In genomic region chr1:2533356-2533755, GRCh38 we compare ENCODE assay signal across 28 cellular contexts. TPM values are rescaled to one million over a fixed set of nuclear protein-coding genes. Genes with fewer than 3 reads are reported as not detected.
DNase-seq lines count a peak whose midpoint lies in the region; ATAC-seq and TF ChIP-seq lines count a peak whose summit lies in the region.
"Had no signal": no experiment of that assay in that cellular context is flagged by ENCODE, and none has a peak within 500 bp of the region (broad histone marks: within the 10 kb centered on the region; RNA-seq: fewer than 3 reads in every experiment).

No MANE protein-coding gene starts in this region.

- H3K9me3 ChIP-seq in MG63 = no peaks in the 10 kb centered on the region
- H3K9me3 ChIP-seq in naive thymus-derived CD4-positive, alpha-beta T cell (ENCODE audit: control insufficient read depth in 2 of 3, low read length in 3 of 3) = no peaks in the 10 kb centered on the region
- H3K9me3 ChIP-seq: pancreas, right lobe of liver, suprapubic skin had no signal

- peak overlapping the region in 2 of 3 experiments; percentile 32 to 45 for H3K4me3 Mint-ChIP-seq in nephron
- H3K4me3 Mint-ChIP-seq in naive thymus-derived CD4-positive, alpha-beta T cell = no peak overlapping the region
- H3K4me3 Mint-ChIP-seq: activated T-helper 1 cell treated with anti-CD3 and anti-CD28 coated beads, Interleukin-12 subunit alpha, Interleukin-12 subunit beta, Interleukin-2, Interleukin-4 antibody, amounts not matched to agents 30 ng/mL and 10 ng/mL and 1 ng/mL, durations not matched to agents 14 hours and 24 hours and 36 hours; stimulated activated effector memory CD8-positive, alpha-beta T cell treated with anti-CD3 and anti-CD28 coated beads, Interleukin-12 subunit alpha, Interleukin-12 subunit beta, amount 100 ng/mL, for 72 hours had no signal

- no peak overlapping the region for H3K27ac ChIP-seq in naive thymus-derived CD4-positive, alpha-beta T cell (ENCODE audit: low read depth, low read length)
- H3K27ac ChIP-seq: brain microvascular endothelial cell, coronary artery, pancreas, right lobe of liver had no signal

- peaks cover 9 to 10% of the 10 kb centered on the region in 2 donors for H3K4me1 ChIP-seq in naive thymus-derived CD4-positive, alpha-beta T cell (ENCODE audit: control insufficient read depth in 2 of 2, insufficient read depth in 2 of 2, low read length in 2 of 2)

- peak overlapping the region in 1 of 3 experiments; percentile 48 for H3K27ac Mint-ChIP-seq in nephron
- H3K27ac Mint-ChIP-seq in naive thymus-derived CD4-positive, alpha-beta T cell = no peak overlapping the region
- H3K27ac Mint-ChIP-seq: activated naive CD4-positive, alpha-beta T cell treated with anti-CD3 and anti-CD28 coated beads, Interleukin-2, amount 50 U/mL, for 72 hours; activated T-helper 1 cell treated with anti-CD3 and anti-CD28 coated beads, Interleukin-12 subunit alpha, Interleukin-12 subunit beta, Interleukin-2, Interleukin-4 antibody, amounts not matched to agents 30 ng/mL and 10 ng/mL and 1 ng/mL, durations not matched to agents 14 hours and 24 hours and 36 hours; stimulated activated effector memory CD8-positive, alpha-beta T cell treated with anti-CD3 and anti-CD28 coated beads, Interleukin-12 subunit alpha, Interleukin-12 subunit beta, amount 100 ng/mL, for 72 hours had no signal

- ATAC-seq in naive thymus-derived CD4-positive, alpha-beta T cell = no peak
- ATAC-seq in HG03571 (IDR thresholded peaks at IDR 0.05; ENCODE audit: unreplicated experiment) = no peak
- ATAC-seq: activated naive CD4-positive, alpha-beta T cell treated with anti-CD3 and anti-CD28 coated beads, Interleukin-2, amount 50 U/mL, for 72 hours; pancreas; right lobe of liver; stimulated activated effector memory CD8-positive, alpha-beta T cell treated with anti-CD3 and anti-CD28 coated beads, Interleukin-12 subunit alpha, Interleukin-12 subunit beta, amount 100 ng/mL, for 72 hours had no signal

- H3K36me3 Mint-ChIP-seq in nephron (ENCODE audit: low read depth) = no peaks in the 10 kb centered on the region
- H3K36me3 Mint-ChIP-seq in naive thymus-derived CD4-positive, alpha-beta T cell = no peaks in the 10 kb centered on the region
- H3K36me3 Mint-ChIP-seq: activated naive CD4-positive, alpha-beta T cell treated with anti-CD3 and anti-CD28 coated beads, Interleukin-2, amount 50 U/mL, for 72 hours; stimulated activated effector memory CD8-positive, alpha-beta T cell treated with anti-CD3 and anti-CD28 coated beads, Interleukin-12 subunit alpha, Interleukin-12 subunit beta, amount 100 ng/mL, for 72 hours had no signal

- peaks cover 23% of the 10 kb centered on the region for H3K4me1 Mint-ChIP-seq in nephron
- peaks cover 0 to 13% (median 6%) of the 10 kb centered on the region in 7 donors for H3K4me1 Mint-ChIP-seq in naive thymus-derived CD4-positive, alpha-beta T cell
- H3K4me1 Mint-ChIP-seq: stimulated activated effector memory CD8-positive, alpha-beta T cell treated with anti-CD3 and anti-CD28 coated beads, Interleukin-12 subunit alpha, Interleukin-12 subunit beta, amount 100 ng/mL, for 72 hours had no signal

- intact Hi-C loops in naive thymus-derived CD4-positive, alpha-beta T cell (cut with micrococcal nuclease) = no loop called here
- intact Hi-C loops in posterior vena cava (cut with DNase I) = no loop called here

- H3K9me3 Mint-ChIP-seq in nephron = no peaks in the 10 kb centered on the region
- H3K9me3 Mint-ChIP-seq in naive thymus-derived CD4-positive, alpha-beta T cell = no peaks in the 10 kb centered on the region
- H3K9me3 Mint-ChIP-seq: activated naive CD4-positive, alpha-beta T cell treated with anti-CD3 and anti-CD28 coated beads, Interleukin-2, amount 50 U/mL, for 72 hours; activated T-helper 1 cell treated with anti-CD3 and anti-CD28 coated beads, Interleukin-12 subunit alpha, Interleukin-12 subunit beta, Interleukin-2, Interleukin-4 antibody, amounts not matched to agents 30 ng/mL and 10 ng/mL and 1 ng/mL, durations not matched to agents 14 hours and 24 hours and 36 hours; stimulated activated effector memory CD8-positive, alpha-beta T cell treated with anti-CD3 and anti-CD28 coated beads, Interleukin-12 subunit alpha, Interleukin-12 subunit beta, amount 100 ng/mL, for 72 hours had no signal

- CTCF ChIA-PET in naive thymus-derived CD4-positive, alpha-beta T cell (lab: Charles Lee) = no interaction called here

- DNase-seq in AG10803 (ENCODE audit: low read depth) = peak; percentile 35
- peak; percentile 48 for DNase-seq in MG63
- peak; percentile 16 for DNase-seq in dedifferentiated amniotic fluid mesenchymal stem cell (ENCODE audit: extremely low spot score)
- no peak for DNase-seq in NCI-H187 (lab: John Stamatoyannopoulos, UW)
- no peak for DNase-seq in naive thymus-derived CD4-positive, alpha-beta T cell
- no peak for DNase-seq in posterior vena cava (ENCODE audit: low spot score)
- DNase-seq: activated CD4-positive, alpha-beta T cell treated with anti-CD3 and anti-CD28 coated beads for 1 hour; brain microvascular endothelial cell; DMS 273 treated with DMSO at 0.1 percent for 48 hours; Karpas-422; kidney; NCI-H1092; NCI-H2029 treated with DMSO at 0.1 percent for 48 hours; pancreas; right lobe of liver had no signal

- no peaks in the 10 kb centered on the region for H3K27me3 ChIP-seq in MG63
- H3K27me3 ChIP-seq in naive thymus-derived CD4-positive, alpha-beta T cell (ENCODE audit: control insufficient read depth in 2 of 2, insufficient read depth in 2 of 2, low read length in 2 of 2) = peaks cover 4 to 10% of the 10 kb centered on the region in 2 donors
- H3K27me3 ChIP-seq: right lobe of liver had no signal

- TF ChIP-seq CTCF in AG10803 (conservative IDR thresholded peaks at IDR 0.05; ENCODE audit: low read length) (no peak), nephron (IDR thresholded peaks at IDR 0.05; ENCODE audit: unreplicated experiment in 3 of 3) (no peak)

- no peak overlapping the region for H3K4me3 ChIP-seq in AG10803 (ENCODE audit: low read length)
- no peak overlapping the region for H3K4me3 ChIP-seq in MG63
- no peak overlapping the region for H3K4me3 ChIP-seq in naive thymus-derived CD4-positive, alpha-beta T cell (ENCODE audit: low read length)
- H3K4me3 ChIP-seq: coronary artery, pancreas, right lobe of liver, suprapubic skin had no signal

- peaks cover 71% of the 10 kb centered on the region for H3K27me3 Mint-ChIP-seq in nephron (ENCODE audit: low read depth)
- H3K27me3 Mint-ChIP-seq in naive thymus-derived CD4-positive, alpha-beta T cell = peaks cover 0 to 41% (median 2%) of the 10 kb centered on the region in 5 donors

- no peaks in the 10 kb centered on the region for H3K36me3 ChIP-seq in MG63
- no peaks in the 10 kb centered on the region for H3K36me3 ChIP-seq in naive thymus-derived CD4-positive, alpha-beta T cell (ENCODE audit: control insufficient read depth in 2 of 3, insufficient read depth in 3 of 3, low read length in 3 of 3)
- H3K36me3 ChIP-seq: brain microvascular endothelial cell, pancreas, right lobe of liver, suprapubic skin had no signal

- POLR2A ChIA-PET in naive thymus-derived CD4-positive, alpha-beta T cell (lab: Charles Lee) = interaction anchor here (0.5 to 13.2 kb wide), 4 partner anchors 11 to 350 kb away, joined by 3 to 294 read pairs (median 4); partner anchors contain the start of gene PEX10

RNA-seq across cellular contexts. Expression of gene HES5, which starts 3.3 kb away (rescaled TPM):
- total RNA-seq in MG63 (2014; rRNA removed; shearing (Covaris generic); ENCODE audit: low replicate concordance) = not detected in 2 replicates
- total RNA-seq in naive thymus-derived CD4-positive, alpha-beta T cell = not detected
- polyA plus RNA-seq in naive thymus-derived CD4-positive, alpha-beta T cell = not detected
- under 1 TPM; 0.24 to 0.32 TPM for total RNA-seq in posterior vena cava
- total RNA-seq: activated T-helper 1 cell treated with anti-CD3 and anti-CD28 coated beads, Interleukin-12 subunit alpha, Interleukin-12 subunit beta, Interleukin-2, Interleukin-4 antibody, amounts not matched to agents 30 ng/mL and 10 ng/mL and 1 ng/mL, durations not matched to agents 14 hours and 24 hours and 36 hours; endothelial cell of umbilical vein; H4; HT1080; lung microvascular endothelial cell; NCI-H460; RPMI7951 had no signal

RNA-seq across cellular contexts. Expression of gene PANK4, which starts 7.0 kb away (rescaled TPM):
- 16.6 and 17.3 TPM in 2 replicates for total RNA-seq in MG63 (2014; rRNA removed; shearing (Covaris generic); ENCODE audit: low replicate concordance)
- 10 to 100 TPM; 55.8 to 91.2 (median 72.6) TPM for total RNA-seq in naive thymus-derived CD4-positive, alpha-beta T cell
- polyA plus RNA-seq in naive thymus-derived CD4-positive, alpha-beta T cell = 10 to 100 TPM; 12.7 to 29.9 TPM
- 10 to 100 TPM; 17.4 to 18.6 TPM for total RNA-seq in posterior vena cava

RNA-seq across cellular contexts. Expression of gene TNFRSF14, which starts 22.8 kb away (rescaled TPM):
- total RNA-seq in MG63 (2014; rRNA removed; shearing (Covaris generic); ENCODE audit: low replicate concordance) = 0.15 and 4.5 TPM in 2 replicates
- total RNA-seq in naive thymus-derived CD4-positive, alpha-beta T cell = 100 to 1,000 TPM; 182 to 253 (median 204) TPM
- 10 to 100 TPM; 52.5 to 65.1 TPM for polyA plus RNA-seq in naive thymus-derived CD4-positive, alpha-beta T cell
- 10 to 100 TPM; 37.7 to 63.6 TPM for total RNA-seq in posterior vena cava

RNA-seq across cellular contexts. Expression of gene PRXL2B, which starts 53.2 kb away (rescaled TPM):
- 9.6 and 12.3 TPM in 2 replicates for total RNA-seq in MG63 (2014; rRNA removed; shearing (Covaris generic); ENCODE audit: low replicate concordance)
- 10 to 100 TPM; 12.3 to 37.0 (median 26.7) TPM for total RNA-seq in naive thymus-derived CD4-positive, alpha-beta T cell
- polyA plus RNA-seq in naive thymus-derived CD4-positive, alpha-beta T cell = 10 to 100 TPM; 15.7 to 26.5 TPM
- total RNA-seq in posterior vena cava = 10 to 100 TPM; 11.4 to 12.2 TPM

RNA-seq across cellular contexts. Expression of gene PLCH2, which starts 57.3 kb away (rescaled TPM):
- not detected in 2 replicates for total RNA-seq in MG63 (2014; rRNA removed; shearing (Covaris generic); ENCODE audit: low replicate concordance)
- total RNA-seq in naive thymus-derived CD4-positive, alpha-beta T cell = 10 to 100 TPM; 10.1 to 37.4 (median 18.4) TPM
- polyA plus RNA-seq in naive thymus-derived CD4-positive, alpha-beta T cell = 1 to 10 TPM in 1 of 2 donors, under 1 TPM in 1; 0.11 to 1.5 TPM
- 1 to 10 TPM in 1 of 2 donors, under 1 TPM in 1; 0.33 to 1.0 TPM for total RNA-seq in posterior vena cava
- total RNA-seq: NCI-H460 had no signal

Comparison
In these comparisons a context has a peak if more than half of its experiments do, and no peak if none do; other contexts are left out.
1. DNase-seq: peak in AG10803 (single experiment), MG63 (single experiment) and dedifferentiated amniotic fluid mesenchymal stem cell (single experiment); none in NCI-H187 (0 of 2), naive thymus-derived CD4-positive, alpha-beta T cell (0 of 9) and posterior vena cava (single experiment).
2. H3K4me3 Mint-ChIP-seq: peak in nephron (2 of 3); none in naive thymus-derived CD4-positive, alpha-beta T cell (0 of 10).